10 cellular contexts compared by ENCODE assay signal in the genomic region with DNA sequence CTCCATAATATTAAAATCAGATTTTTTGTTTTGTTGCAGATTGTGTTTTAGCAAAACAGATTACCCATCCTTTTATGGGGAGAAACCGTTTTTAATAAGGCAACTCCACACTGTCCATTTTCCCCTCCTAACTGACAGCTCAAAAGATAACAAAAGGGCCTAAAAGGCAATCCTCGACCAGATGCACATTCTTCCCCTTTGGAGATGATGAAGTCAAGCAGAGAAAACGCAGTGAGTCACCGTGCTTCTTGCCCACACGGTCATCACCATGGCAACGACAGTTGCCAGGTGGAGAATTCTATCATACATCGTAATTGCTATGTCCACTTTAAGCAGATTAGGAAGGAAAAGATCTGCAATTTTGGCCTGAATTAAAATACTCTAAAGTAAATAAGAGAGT.
DNase-seq lines count a peak whose midpoint lies in the region; ATAC-seq and TF ChIP-seq lines count a peak whose summit lies in the region.
"Had no signal": no experiment of that assay in that cellular context is flagged by ENCODE, and none has a peak within 500 bp of the region (broad histone marks: within the 10 kb centered on the region; RNA-seq: fewer than 3 reads in every experiment).

No MANE protein-coding gene starts in this region.

- H3K27ac Mint-ChIP-seq in activated CD4-positive, alpha-beta T cell treated with anti-CD3 and anti-CD28 coated beads, Interleukin-2, amount 10 ng/mL, durations not matched to agents 24 days and 14 days = no peak overlapping the region
- H3K27ac Mint-ChIP-seq: activated B cell treated with CpG ODN at 0.5 μM for 24 hours had no signal

- H3K4me1 ChIP-seq in endocrine pancreas (ENCODE audit: control insufficient read depth, insufficient read depth, low read length) (peaks cover 13% of the 10 kb centered on the region), psoas muscle (no peaks in the 10 kb centered on the region)

- intact Hi-C loops in psoas muscle (cut with DNase I) = loop anchor here in 1 of 2 donors (10.0 kb wide), 1 partner anchor 61 kb away; no protein-coding TSS in a partner anchor
- intact Hi-C loops in activated CD4-positive, alpha-beta T cell treated with anti-CD3 and anti-CD28 coated beads, Interleukin-2, amount 10 ng/mL, durations not matched to agents 24 days and 14 days (cut with micrococcal nuclease) = no loop called here

- no peaks in the 10 kb centered on the region for H3K27me3 ChIP-seq in endocrine pancreas (ENCODE audit: control insufficient read depth, insufficient read depth, low read length)
- H3K27me3 ChIP-seq in psoas muscle (ENCODE audit: insufficient read depth in 3 of 3, low read length in 2 of 3) = no peaks in the 10 kb centered on the region

- H3K4me1 Mint-ChIP-seq in activated CD4-positive, alpha-beta T cell treated with anti-CD3 and anti-CD28 coated beads, Interleukin-2, amount 10 ng/mL, durations not matched to agents 24 days and 14 days = no peaks in the 10 kb centered on the region
- H3K4me1 Mint-ChIP-seq: activated B cell treated with CpG ODN at 0.5 μM for 24 hours had no signal

- H3K4me3 Mint-ChIP-seq in activated CD4-positive, alpha-beta T cell treated with anti-CD3 and anti-CD28 coated beads, Interleukin-2, amount 10 ng/mL, durations not matched to agents 24 days and 14 days = no peak overlapping the region
- H3K4me3 Mint-ChIP-seq: activated B cell treated with CpG ODN at 0.5 μM for 24 hours had no signal

- H3K36me3 ChIP-seq in endocrine pancreas (ENCODE audit: control insufficient read depth, insufficient read depth, low read length) (no peaks in the 10 kb centered on the region), psoas muscle (ENCODE audit: insufficient read depth in 1 of 2, low read depth in 1 of 2) (no peaks in the 10 kb centered on the region)

- no peaks in the 10 kb centered on the region for H3K9me3 Mint-ChIP-seq in activated CD4-positive, alpha-beta T cell treated with anti-CD3 and anti-CD28 coated beads, Interleukin-2, amount 10 ng/mL, durations not matched to agents 24 days and 14 days

- no peak for TF ChIP-seq CTCF in psoas muscle (IDR thresholded peaks at IDR 0.05)

- H3K4me3 ChIP-seq in endocrine pancreas (ENCODE audit: control insufficient read depth, insufficient read depth, low read length) (peak overlapping the region; percentile 18), psoas muscle (no peak overlapping the region)

- DNase-seq in NCI-H1694 treated with DMSO at 0.1 percent for 48 hours (lab: John Stamatoyannopoulos, UW) (peak; percentile 33), NCI-H1694 (lab: John Stamatoyannopoulos, UW) (no peak), NCI-H524 treated with DMSO at 0.1 percent for 48 hours (lab: John Stamatoyannopoulos, UW) (peak; percentile 40), smooth muscle cell of the brain vasculature (ENCODE audit: low read depth, low spot score) (peak; percentile 86), OCI-M2 (lab: John Stamatoyannopoulos, UW; ENCODE audit: unreplicated experiment) (no peak), psoas muscle (no peak)
- no peak for DNase-seq in activated CD4-positive, alpha-beta T cell treated with anti-CD3 and anti-CD28 coated beads, Interleukin-2, amount 10 ng/mL, durations not matched to agents 24 days and 14 days
- DNase-seq: activated B cell treated with CpG ODN at 0.5 μM for 24 hours had no signal

- H3K9me3 ChIP-seq in endocrine pancreas (ENCODE audit: control insufficient read depth, low read length) = no peaks in the 10 kb centered on the region
- peaks cover 4% of the 10 kb centered on the region for H3K9me3 ChIP-seq in psoas muscle

- no peak for ATAC-seq in psoas muscle

- H3K9ac ChIP-seq in endocrine pancreas (ENCODE audit: control insufficient read depth, insufficient read depth, low read length) = no peak overlapping the region

- no peak overlapping the region for H3K27ac ChIP-seq in psoas muscle
- H3K27ac ChIP-seq: 22Rv1 had no signal

- 10 to 19% (median 17%) methylated on average over 7 of the region's 7 CpGs for WGBS in psoas muscle, 3 donors

- H3K36me3 Mint-ChIP-seq in activated CD4-positive, alpha-beta T cell treated with anti-CD3 and anti-CD28 coated beads, Interleukin-2, amount 10 ng/mL, durations not matched to agents 24 days and 14 days (ENCODE audit: low read depth) = no peaks in the 10 kb centered on the region

- H3K27me3 Mint-ChIP-seq in activated CD4-positive, alpha-beta T cell treated with anti-CD3 and anti-CD28 coated beads, Interleukin-2, amount 10 ng/mL, durations not matched to agents 24 days and 14 days = peaks cover 2% of the 10 kb centered on the region

Comparison
In these comparisons a context has a peak if more than half of its experiments do, and no peak if none do; other contexts are left out.
1. DNase-seq: peak in NCI-H1694 treated with DMSO at 0.1 percent for 48 hours (single experiment), NCI-H524 treated with DMSO at 0.1 percent for 48 hours (single experiment) and smooth muscle cell of the brain vasculature (single experiment); none in NCI-H1694 (single experiment), OCI-M2 (single experiment), psoas muscle (0 of 2) and activated CD4-positive, alpha-beta T cell treated with anti-CD3 and anti-CD28 coated beads, Interleukin-2, amount 10 ng/mL, durations not matched to agents 24 days and 14 days (single experiment).